Comparison of ENCODE assay signal across 8 cellular contexts in the genomic region with DNA sequence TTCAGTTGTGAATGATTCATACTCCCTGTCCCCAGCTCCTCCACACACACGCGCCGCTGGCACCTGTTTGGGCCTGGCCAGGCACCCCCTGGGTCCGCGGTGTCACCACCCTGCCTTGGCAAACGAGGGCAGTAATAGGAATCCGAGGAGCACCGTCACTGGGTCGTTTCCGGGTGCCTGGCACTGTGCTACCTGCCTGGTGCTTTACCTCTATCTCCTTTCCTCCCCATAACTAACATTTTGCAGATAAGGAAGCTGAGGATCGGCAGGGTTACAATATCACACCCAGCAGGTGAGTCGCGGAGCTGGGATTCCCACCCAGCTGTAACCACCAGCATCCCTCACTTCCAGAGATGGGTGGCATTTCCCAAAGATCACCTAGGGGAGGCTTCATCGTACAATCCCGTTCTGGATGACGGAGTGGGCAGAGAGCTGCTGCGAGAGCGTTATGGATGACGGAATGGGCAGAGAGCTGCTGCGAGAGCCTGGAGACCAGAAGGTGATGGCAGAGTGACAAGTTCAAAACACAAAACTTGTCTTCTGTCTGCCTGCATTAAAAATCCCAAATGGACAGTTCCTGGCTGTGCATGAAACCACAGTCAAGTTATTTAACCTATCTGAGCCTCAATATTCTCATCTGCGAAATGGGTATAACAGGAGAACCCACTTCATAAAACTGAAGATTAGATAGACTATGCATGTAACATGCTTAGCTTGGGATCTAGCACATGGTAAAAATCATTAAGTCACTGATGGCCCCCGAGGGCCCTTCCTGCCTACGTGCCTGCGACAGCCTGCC. TPM values are rescaled to one million over a fixed set of nuclear protein-coding genes. Genes with fewer than 3 reads are reported as not detected.
DNase-seq lines count a peak whose midpoint lies in the region; ATAC-seq and TF ChIP-seq lines count a peak whose summit lies in the region.

No MANE protein-coding gene starts in this region.

- CTCF ChIA-PET in AG04449 (lab: Yijun Ruan, JAX) = interaction anchor here (0.6 to 2.6 kb wide), 7 partner anchors 12 to 61 kb away, joined by 3 to 7 read pairs (median 4); no protein-coding TSS in a partner anchor

- H3K27ac Mint-ChIP-seq in IgD-negative memory B cell = peak overlapping the region in 1 of 3 donors; percentile 59
- peak overlapping the region; percentile 20 to 56 (median 41) for H3K27ac Mint-ChIP-seq in nephron

- POLR2A ChIA-PET in AG04449 (lab: Yijun Ruan, JAX) = interaction anchor here (1.1 to 1.4 kb wide), 3 partner anchors 21 to 34 kb away, joined by 3 read pairs; no protein-coding TSS in a partner anchor

- peak overlapping the region; percentile 52 to 78 (median 62) for H3K4me3 Mint-ChIP-seq in IgD-negative memory B cell
- peak overlapping the region; percentile 78 to 81 (median 79) for H3K4me3 Mint-ChIP-seq in nephron

- peaks cover 0 to 2% (median 0%) of the 10 kb centered on the region in 3 donors for H3K4me1 Mint-ChIP-seq in IgD-negative memory B cell
- no peaks in the 10 kb centered on the region for H3K4me1 Mint-ChIP-seq in nephron

- ATAC-seq in HG03342 (IDR thresholded peaks at IDR 0.05; ENCODE audit: unreplicated experiment) = no peak

- no peak for TF ChIP-seq CTCF in AG04449 (IDR thresholded peaks at IDR 0.05; ENCODE audit: insufficient read depth, low read length, missing control alignments)
- TF ChIP-seq CTCF in nephron (IDR thresholded peaks at IDR 0.05; ENCODE audit: unreplicated experiment in 3 of 3) = no peak

- H3K9me3 Mint-ChIP-seq in IgD-negative memory B cell = peaks cover 0 to 3% (median 0%) of the 10 kb centered on the region in 3 donors
- no peaks in the 10 kb centered on the region for H3K9me3 Mint-ChIP-seq in nephron

- no peaks in the 10 kb centered on the region for H3K9me3 ChIP-seq in duodenal mucosa (ENCODE audit: control insufficient read depth in 1 of 2, low read length in 2 of 2)

- no peak overlapping the region for H3K27ac ChIP-seq in duodenal mucosa (ENCODE audit: low read depth, low read length)

- H3K27me3 Mint-ChIP-seq in IgD-negative memory B cell (peaks cover 42% of the 10 kb centered on the region), nephron (ENCODE audit: low read depth) (peaks cover 53% of the 10 kb centered on the region)

- no peaks in the 10 kb centered on the region for H3K36me3 ChIP-seq in duodenal mucosa (ENCODE audit: control insufficient read depth in 1 of 2, insufficient read depth in 2 of 2, low read length in 2 of 2)

- DNase-seq in AG04449 (ENCODE audit: low read depth, low spot score) = no peak
- DNase-seq in stimulated activated CD4-positive, alpha-beta T cell treated with anti-CD3 and anti-CD28 coated beads, Interleukin-4, amount 100 ng/mL, for 4 hours = no peak
- DNase-seq in NCI-H446 treated with DMSO at 0.1 percent for 48 hours (lab: John Stamatoyannopoulos, UW) = no peak
- no peak for DNase-seq in NCI-H446 (lab: John Stamatoyannopoulos, UW)

- peaks cover 4 to 12% of the 10 kb centered on the region in 2 donors for H3K4me1 ChIP-seq in duodenal mucosa (ENCODE audit: control insufficient read depth in 1 of 2, insufficient read depth in 2 of 2, low read length in 2 of 2)

- peak overlapping the region; percentile 32 to 56 for H3K9ac ChIP-seq in duodenal mucosa (ENCODE audit: low read depth in 1 of 2, low read length in 2 of 2)

- H3K36me3 Mint-ChIP-seq in IgD-negative memory B cell (no peaks in the 10 kb centered on the region), nephron (ENCODE audit: low read depth) (no peaks in the 10 kb centered on the region)

- peak overlapping the region; percentile 68 for H3K4me3 ChIP-seq in AG04449 (ENCODE audit: low read depth, low read length)
- H3K4me3 ChIP-seq in duodenal mucosa (ENCODE audit: low read depth in 1 of 2, low read length in 2 of 2) = peak overlapping the region; percentile 55 to 66

- H3K27me3 ChIP-seq in duodenal mucosa (ENCODE audit: control insufficient read depth in 1 of 2, insufficient read depth in 2 of 2, low read length in 2 of 2) = peaks cover 26 to 30% of the 10 kb centered on the region in 2 donors

RNA-seq across cellular contexts. Expression of a gene that starts 1.1 kb away (rescaled TPM):
- 6.7 TPM for polyA plus RNA-seq in IgD-negative memory B cell
